8 cellular contexts compared by ENCODE assay signal in the genomic region with DNA sequence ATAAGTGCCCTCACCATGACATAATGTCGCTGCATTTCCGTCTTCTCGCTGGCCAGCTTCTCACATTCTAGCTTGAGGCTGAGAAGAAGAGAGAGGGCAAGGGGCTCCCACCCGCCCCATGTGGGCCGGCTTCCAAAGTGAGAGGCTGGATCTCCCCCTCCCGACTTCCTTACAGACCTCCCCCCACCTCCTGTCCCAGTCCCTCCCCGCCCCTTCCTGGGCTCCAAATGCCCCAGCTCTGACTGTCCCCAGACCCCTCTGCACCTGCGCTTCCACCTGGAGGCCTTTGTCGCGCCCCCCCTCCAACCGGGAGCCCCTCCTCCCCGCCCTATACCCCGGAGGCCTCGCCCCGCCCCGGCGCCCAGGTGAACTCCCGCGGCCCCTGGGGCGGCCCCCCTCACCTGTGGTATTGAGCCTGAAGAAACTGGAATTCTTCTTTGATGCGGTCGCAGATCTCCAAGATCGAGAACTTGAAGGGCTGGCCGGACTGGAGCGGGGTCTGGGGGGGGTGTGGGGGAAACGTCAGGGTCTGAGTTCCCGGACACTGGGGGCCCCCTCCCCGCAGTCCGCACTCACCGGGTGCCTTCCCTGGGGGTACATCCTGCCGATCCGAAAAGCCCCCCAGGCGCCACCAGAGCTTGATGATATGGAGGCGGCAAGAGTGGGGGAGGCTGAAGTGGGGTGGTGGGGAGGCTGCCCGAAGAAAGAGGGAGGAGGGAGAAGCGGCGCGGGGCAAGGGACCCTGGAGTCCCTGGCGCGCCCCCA. TPM values are rescaled to one million over a fixed set of nuclear protein-coding genes. Genes with fewer than 3 reads are reported as not detected.
DNase-seq lines count a peak whose midpoint lies in the region; ATAC-seq and TF ChIP-seq lines count a peak whose summit lies in the region.

No MANE protein-coding gene starts in this region.

- peaks cover 49% of the 10 kb centered on the region for H3K27me3 Mint-ChIP-seq in T-helper 1 cell treated with Interleukin-12 subunit alpha and Interleukin-12 subunit beta and Interleukin-4 antibody, amounts not matched to agents 30 μg/mL and 1 μg/mL, for 36 hours (ENCODE audit: low read depth)

- no peaks in the 10 kb centered on the region for H3K9me3 Mint-ChIP-seq in T-helper 1 cell treated with Interleukin-12 subunit alpha and Interleukin-12 subunit beta and Interleukin-4 antibody, amounts not matched to agents 30 μg/mL and 1 μg/mL, for 36 hours

- peaks cover 7% of the 10 kb centered on the region for H3K4me1 Mint-ChIP-seq in T-helper 1 cell treated with Interleukin-12 subunit alpha and Interleukin-12 subunit beta and Interleukin-4 antibody, amounts not matched to agents 30 μg/mL and 1 μg/mL, for 36 hours (ENCODE audit: low read depth)

- no peaks in the 10 kb centered on the region for H3K36me3 ChIP-seq in rectal smooth muscle tissue (ENCODE audit: control insufficient read depth, insufficient read depth, low read length)

- H3K9ac ChIP-seq in rectal smooth muscle tissue (ENCODE audit: low read length): no peak overlapping the region

- no peaks in the 10 kb centered on the region for H3K4me1 ChIP-seq in rectal smooth muscle tissue (ENCODE audit: control insufficient read depth, insufficient read depth, low read length)

- no peak for ATAC-seq in GM18517 (IDR thresholded peaks at IDR 0.05; ENCODE audit: unreplicated experiment)

- no peaks in the 10 kb centered on the region for H3K27me3 ChIP-seq in rectal smooth muscle tissue (ENCODE audit: control insufficient read depth, insufficient read depth, low read length)

- DNase-seq in fibroblast of the aortic adventitia (ENCODE audit: low read depth) (no peak), SW 1271 (lab: John Stamatoyannopoulos, UW) (no peak), islet precursor cell (no peak), NAMALWA (ENCODE audit: low spot score) (no peak)

- H3K27ac ChIP-seq in rectal smooth muscle tissue (ENCODE audit: low read depth, low read length): peak overlapping the region; percentile 40

- H3K27ac Mint-ChIP-seq in T-helper 1 cell treated with Interleukin-12 subunit alpha and Interleukin-12 subunit beta and Interleukin-4 antibody, amounts not matched to agents 30 μg/mL and 1 μg/mL, for 36 hours: no peak overlapping the region

- no peak for TF ChIP-seq CTCF in fibroblast of the aortic adventitia (IDR thresholded peaks at IDR 0.05; ENCODE audit: insufficient read depth, low read length)

- no peaks in the 10 kb centered on the region for H3K36me3 Mint-ChIP-seq in T-helper 1 cell treated with Interleukin-12 subunit alpha and Interleukin-12 subunit beta and Interleukin-4 antibody, amounts not matched to agents 30 μg/mL and 1 μg/mL, for 36 hours (ENCODE audit: low read depth)

- H3K4me3 ChIP-seq in GM08714 (ENCODE audit: low read length) (peak overlapping the region; percentile 29), fibroblast of the aortic adventitia (ENCODE audit: low read depth, low read length) (peak overlapping the region; percentile 60), rectal smooth muscle tissue (ENCODE audit: low read length) (peak overlapping the region; percentile 54)

- H3K4me3 Mint-ChIP-seq in T-helper 1 cell treated with Interleukin-12 subunit alpha and Interleukin-12 subunit beta and Interleukin-4 antibody, amounts not matched to agents 30 μg/mL and 1 μg/mL, for 36 hours: peak overlapping the region; percentile 60

RNA-seq across cellular contexts. Expression of gene TLE2, which starts 0.6 kb away (rescaled TPM):
- total RNA-seq in fibroblast of the aortic adventitia (ENCODE audit: low replicate concordance): 5.2 and 12.8 TPM in 2 replicates

RNA-seq across cellular contexts. Expression of gene TLE5, which starts 33.8 kb away (rescaled TPM):
- total RNA-seq in fibroblast of the aortic adventitia (ENCODE audit: low replicate concordance): 42.2 and 232 TPM in 2 replicates

RNA-seq across cellular contexts. Expression of gene TLE6, which starts 51.1 kb away (rescaled TPM):
- total RNA-seq in fibroblast of the aortic adventitia (ENCODE audit: low replicate concordance): 0.18 TPM in 1 of 2 replicates, not detected in the other
